Comparison of ENCODE assay signal across 9 cellular contexts in genomic region chr11:20131744-20132666, GRCh38. TPM values are rescaled to one million over a fixed set of nuclear protein-coding genes. Genes with fewer than 3 reads are reported as not detected.
DNase-seq lines count a peak whose midpoint lies in the region; ATAC-seq, FAIRE-seq and TF ChIP-seq lines count a peak whose summit lies in the region.
"Had no signal": no experiment of that assay in that cellular context is flagged by ENCODE, and none has a peak within 500 bp of the region (broad histone marks: within the 10 kb centered on the region; RNA-seq: fewer than 3 reads in every experiment).

No MANE protein-coding gene starts in this region.

- peak overlapping the region; percentile 34 for H2AFZ ChIP-seq in HepG2 (ENCODE audit: low read length)

- no peak for TF ChIP-seq POLR2A in HepG2 (IDR thresholded peaks at IDR 0.05; ENCODE audit: insufficient read depth in 1 of 2, low read depth in 2 of 2, low read length in 2 of 2)

- H3K79me2 ChIP-seq in HepG2 (ENCODE audit: insufficient read depth, low read length) = no peaks in the 10 kb centered on the region

- ATAC-seq in activated B cell treated with CpG ODN at 0.5 μM for 24 hours (ENCODE audit: low read depth) (peak; percentile 31), HepG2 (peak; percentile 72)

- H3K27me3 ChIP-seq in HUES64 (ENCODE audit: insufficient read depth, low read length) = peaks cover 25% of the 10 kb centered on the region
- H3K27me3 ChIP-seq in HepG2 (ENCODE audit: control insufficient read depth in 1 of 2, insufficient read depth in 2 of 2, low read length in 2 of 2) = peaks cover 0 to 19% of the 10 kb centered on the region in 2 experiments; a peak in 1 of 5 replicates

- peak overlapping the region; percentile 85 for H3K4me2 ChIP-seq in HepG2 (ENCODE audit: low read depth, low read length)

- intact Hi-C loops in activated B cell treated with CpG ODN at 0.5 μM for 24 hours (cut with micrococcal nuclease) = loop anchor here (1.0 kb wide), 3 partner anchors 181 to 568 kb away; no protein-coding TSS in a partner anchor
- intact Hi-C loops in HepG2 (cut with micrococcal nuclease; ENCODE audit: unreplicated experiment) = loop anchor here (1.0 to 5.0 kb wide), 4 partner anchors 181 to 570 kb away; no protein-coding TSS in a partner anchor

- H3K27ac Mint-ChIP-seq in activated B cell treated with CpG ODN at 0.5 μM for 24 hours = no peak overlapping the region

- H3K9me3 Mint-ChIP-seq in activated B cell treated with CpG ODN at 0.5 μM for 24 hours = no peaks in the 10 kb centered on the region

- no peaks in the 10 kb centered on the region for H3K36me3 ChIP-seq in HUES64 (ENCODE audit: insufficient read depth, low read length)
- H3K36me3 ChIP-seq in HepG2 (replicated peaks in 1 of 2; ENCODE audit: control insufficient read depth in 1 of 2, insufficient read depth in 2 of 2, low read length in 2 of 2) = no peaks in the 10 kb centered on the region

- H3K9me3 ChIP-seq in HUES64 (ENCODE audit: insufficient read depth, low read depth, low read length) = no peaks in the 10 kb centered on the region
- no peaks in the 10 kb centered on the region for H3K9me3 ChIP-seq in HepG2 (ENCODE audit: low read length)

- H3K4me3 ChIP-seq in HUES64 (ENCODE audit: low read length) = peak overlapping the region; percentile 44
- H3K4me3 ChIP-seq in HepG2 (replicated peaks in 1 of 3; ENCODE audit: insufficient read depth in 1 of 3, low read depth in 2 of 3, low read length in 3 of 3) = peak overlapping the region in 2 of 3 experiments; percentile 17 to 50; a peak in 2 of 6 replicates

- H3K4me1 ChIP-seq in HUES64 (ENCODE audit: insufficient read depth, low read length) = no peaks in the 10 kb centered on the region
- H3K4me1 ChIP-seq in HepG2 (ENCODE audit: insufficient read depth, low read length) = peaks cover 16% of the 10 kb centered on the region; the same call in 1 of the 2 replicates

- no peaks in the 10 kb centered on the region for H4K20me1 ChIP-seq in HepG2 (ENCODE audit: insufficient read depth, low read length)

- H3K27me3 Mint-ChIP-seq in activated B cell treated with CpG ODN at 0.5 μM for 24 hours = peaks cover 27% of the 10 kb centered on the region

- no peak overlapping the region for H3K27ac ChIP-seq in HUES64 (ENCODE audit: low read depth, low read length)
- no peak overlapping the region for H3K27ac ChIP-seq in HepG2 (ENCODE audit: extremely low read length, insufficient read depth, low read length)

- peak overlapping the region; percentile 61 for H3K4me3 Mint-ChIP-seq in activated B cell treated with CpG ODN at 0.5 μM for 24 hours

- peak; percentile 74 for FAIRE-seq in HepG2 (lab: Jason Lieb, UNC)
- FAIRE-seq: endometrium had no signal

- peaks cover 10% of the 10 kb centered on the region for H3K4me1 Mint-ChIP-seq in activated B cell treated with CpG ODN at 0.5 μM for 24 hours

- in situ Hi-C loops in HepG2 (cut with HindIII; ENCODE audit: extremely low pct_ligation_motif_present, low pct_unique_long_range_greater_than_20kb) = loop anchor here (5.0 to 25.0 kb wide), 3 partner anchors 185 to 570 kb away; no protein-coding TSS in a partner anchor

- POLR2A ChIA-PET in GM10248 (lab: Yijun Ruan, JAX) (no interaction called here), activated B cell treated with CpG ODN at 0.5 μM for 24 hours (lab: Charles Lee) (interaction anchor here (1.4 kb wide), 1 partner anchor 32 kb away, joined by 3 read pairs; no protein-coding TSS in a partner anchor), HepG2 (lab: Yijun Ruan, JAX) (interaction anchor here (1.4 kb wide), 1 partner anchor 178 kb away, joined by 3 read pairs; no protein-coding TSS in a partner anchor)

- peak; percentile 89 for TF ChIP-seq CTCF in GM10248 (IDR thresholded peaks at IDR 0.05; ENCODE audit: control extremely low read depth, extremely low read depth, low read depth, missing control alignments)
- TF ChIP-seq CTCF in activated B cell treated with CpG ODN at 0.5 μM for 24 hours (IDR thresholded peaks at IDR 0.05) = no peak
- peak; percentile 95 for TF ChIP-seq CTCF in HepG2 (CRISPR knock-in tag; IDR thresholded peaks at IDR 0.05)

- no peak for TF ChIP-seq EP300 in HepG2 (IDR thresholded peaks at IDR 0.05; ENCODE audit: low read depth in 2 of 2, low read length in 2 of 2)
- TF ChIP-seq EP300 in HepG2 (CRISPR knock-in tag; IDR thresholded peaks at IDR 0.05; ENCODE audit: borderline replicate concordance) = no peak

- DNase-seq in GM10248 (ENCODE audit: extremely low spot score) (peak; percentile 64), activated B cell treated with CpG ODN at 0.5 μM for 24 hours (no peak), dedifferentiated amniotic fluid mesenchymal stem cell (ENCODE audit: extremely low spot score) (peak; percentile 50), HepG2 (ENCODE audit: low spot score) (peak; percentile 35), NCI-H2171 treated with DMSO at 0.1 percent for 48 hours (lab: John Stamatoyannopoulos, UW) (no peak), SW480 (ENCODE audit: low spot score) (no peak)
- DNase-seq in stimulated activated CD4-positive, alpha-beta T cell treated with anti-CD3 and anti-CD28 coated beads, Interleukin-4, amount 100 ng/mL, for 24 hours = peak; percentile 37

- TF ChIP-seq RAD21 in HepG2 (CRISPR knock-in tag; IDR thresholded peaks at IDR 0.05) = peak; percentile 69

- BruUV-seq in HepG2 (replicated peaks; lab: Mats Ljungman, UMichigan) = no TSS peak

- 67% methylated on average over 54 of the region's 54 CpGs for WGBS in HUES64
- 64% methylated on average over 26 of the region's 54 CpGs for WGBS in HepG2 (ENCODE audit: low lambda C conversion rate)

- CTCF ChIA-PET in GM10248 (lab: Yijun Ruan, JAX) (interaction anchor here (0.6 to 6.2 kb wide), 43 partner anchors 8 to 575 kb away, joined by 3 to 53 read pairs (median 4); no protein-coding TSS in a partner anchor), activated B cell treated with CpG ODN at 0.5 μM for 24 hours (lab: Charles Lee) (interaction anchor here (0.7 to 2.6 kb wide), 16 partner anchors 9 to 569 kb away, joined by 3 to 14 read pairs (median 4); no protein-coding TSS in a partner anchor), HepG2 (lab: Yijun Ruan, JAX; ENCODE audit: low intra/inter-chr PET ratio, low total read pairs) (interaction anchor here (0.9 to 2.0 kb wide), 8 partner anchors 8 to 574 kb away, joined by 3 to 12 read pairs (median 4); no protein-coding TSS in a partner anchor)

- H3K9ac ChIP-seq in HUES64 (ENCODE audit: low read depth, low read length) (peak overlapping the region; percentile 37; the same call in 1 of the 2 replicates), HepG2 (ENCODE audit: insufficient read depth, low read depth, low read length) (no peak overlapping the region)

- no peaks in the 10 kb centered on the region for H3K36me3 Mint-ChIP-seq in activated B cell treated with CpG ODN at 0.5 μM for 24 hours (ENCODE audit: low read depth)

TF ChIP-seq in HepG2, 621 proteins besides CTCF, POLR2A, EP300 and RAD21 (continues in another document):
- TF ChIP-seq SMC3 (IDR thresholded peaks at IDR 0.05; ENCODE audit: low read length) = peak; percentile 37; the same call in 1 of the 2 replicates
- TF ChIP-seq ZBTB8A (CRISPR knock-in tag; IDR thresholded peaks at IDR 0.05; ENCODE audit: borderline replicate concordance, low read depth) = no peak
- TF ChIP-seq ZNF720 (CRISPR knock-in tag; IDR thresholded peaks at IDR 0.05) = no peak
- TF ChIP-seq TMF1 (CRISPR knock-in tag; IDR thresholded peaks at IDR 0.05; ENCODE audit: low read depth) = no peak
- TF ChIP-seq CBX5 (CRISPR knock-in tag; IDR thresholded peaks at IDR 0.05; ENCODE audit: borderline replicate concordance) = no peak
- no peak for TF ChIP-seq TOPORS (CRISPR knock-in tag; IDR thresholded peaks at IDR 0.05)
- no peak for TF ChIP-seq CAMTA2 (CRISPR knock-in tag; IDR thresholded peaks at IDR 0.05; ENCODE audit: borderline replicate concordance)
- no peak for TF ChIP-seq TFAP4 (IDR thresholded peaks at IDR 0.05; ENCODE audit: borderline replicate concordance, low read depth)
- no peak for TF ChIP-seq ZNF761 (CRISPR knock-in tag; conservative IDR thresholded peaks at IDR 0.05)

RNA-seq across cellular contexts. Expression of gene DBX1, which starts 28.3 kb away (rescaled TPM):
- polyA plus RNA-seq in HUES64 (2013, experiment 1 of 2) = 0.60 TPM
- 1.2 TPM for polyA plus RNA-seq in HUES64 (2013, experiment 2 of 2)
- total RNA-seq in activated B cell treated with CpG ODN at 0.5 μM for 24 hours = not detected in 2 replicates
- total RNA-seq in HepG2 (2016; rRNA removed; fragmentation: Illumina TruSeq; extraction: Trizol) = not detected in 2 replicates
- not detected in 2 replicates for total RNA-seq in HepG2 (2016; cell fraction: cytosol; rRNA removed; fragmentation: Illumina TruSeq; extraction: Trizol; ENCODE audit: low read depth)
- total RNA-seq in HepG2 (2016; cell fraction: insoluble cytoplasmic fraction; rRNA removed; fragmentation: Illumina TruSeq; extraction: Trizol) = not detected in 2 replicates
- total RNA-seq in HepG2 (2016; cell fraction: membrane; rRNA removed; fragmentation: Illumina TruSeq; extraction: Trizol) = not detected in 2 replicates
- not detected in 2 replicates for total RNA-seq in HepG2 (2016; cell fraction: nucleus; rRNA removed; fragmentation: Illumina TruSeq; extraction: Trizol)
- polyA plus RNA-seq in HepG2 (2011; rRNA removed) = not detected in 2 replicates
- not detected in 2 replicates for polyA plus RNA-seq in HepG2 (2011; cell fraction: cytosol; rRNA removed)
- not detected in 2 replicates for polyA plus RNA-seq in HepG2 (2011; cell fraction: nucleus; rRNA removed)
- polyA plus RNA-seq in HepG2 (2012) = not detected in 2 replicates
- polyA plus RNA-seq in HepG2 (2016; cell fraction: cytosol; fragmentation: Illumina TruSeq; extraction: Trizol; ENCODE audit: low read depth) = not detected in 2 replicates
- polyA plus RNA-seq in HepG2 (2016; cell fraction: insoluble cytoplasmic fraction; fragmentation: Illumina TruSeq; extraction: Trizol; ENCODE audit: low read depth) = not detected in 2 replicates
- polyA plus RNA-seq in HepG2 (2016; cell fraction: membrane; fragmentation: Illumina TruSeq; extraction: Trizol; ENCODE audit: low read depth) = not detected in 2 replicates
- polyA plus RNA-seq in HepG2 (2016; cell fraction: nucleus; fragmentation: Illumina TruSeq; extraction: Trizol; ENCODE audit: insufficient read depth, low read depth) = not detected in 2 replicates
- not detected in 2 replicates for polyA minus RNA-seq in HepG2 (2011; rRNA and poly(A)+ RNA removed; ENCODE audit: low replicate concordance)
- polyA minus RNA-seq in HepG2 (2011; cell fraction: cytosol; rRNA and poly(A)+ RNA removed) = not detected in 2 replicates
- not detected in 2 replicates for polyA minus RNA-seq in HepG2 (2011; cell fraction: nucleus; rRNA and poly(A)+ RNA removed)

Comparison
In these comparisons a context has a peak if more than half of its experiments do, and no peak if none do; other contexts are left out.
1. DNase-seq: peak in GM10248 (single experiment), dedifferentiated amniotic fluid mesenchymal stem cell (single experiment), HepG2 (single experiment) and stimulated activated CD4-positive, alpha-beta T cell treated with anti-CD3 and anti-CD28 coated beads, Interleukin-4, amount 100 ng/mL, for 24 hours (single experiment); none in activated B cell treated with CpG ODN at 0.5 μM for 24 hours (single experiment), NCI-H2171 treated with DMSO at 0.1 percent for 48 hours (single experiment) and SW480 (single experiment).